ENCODE assay signal across 9 cellular contexts in the genomic region with DNA sequence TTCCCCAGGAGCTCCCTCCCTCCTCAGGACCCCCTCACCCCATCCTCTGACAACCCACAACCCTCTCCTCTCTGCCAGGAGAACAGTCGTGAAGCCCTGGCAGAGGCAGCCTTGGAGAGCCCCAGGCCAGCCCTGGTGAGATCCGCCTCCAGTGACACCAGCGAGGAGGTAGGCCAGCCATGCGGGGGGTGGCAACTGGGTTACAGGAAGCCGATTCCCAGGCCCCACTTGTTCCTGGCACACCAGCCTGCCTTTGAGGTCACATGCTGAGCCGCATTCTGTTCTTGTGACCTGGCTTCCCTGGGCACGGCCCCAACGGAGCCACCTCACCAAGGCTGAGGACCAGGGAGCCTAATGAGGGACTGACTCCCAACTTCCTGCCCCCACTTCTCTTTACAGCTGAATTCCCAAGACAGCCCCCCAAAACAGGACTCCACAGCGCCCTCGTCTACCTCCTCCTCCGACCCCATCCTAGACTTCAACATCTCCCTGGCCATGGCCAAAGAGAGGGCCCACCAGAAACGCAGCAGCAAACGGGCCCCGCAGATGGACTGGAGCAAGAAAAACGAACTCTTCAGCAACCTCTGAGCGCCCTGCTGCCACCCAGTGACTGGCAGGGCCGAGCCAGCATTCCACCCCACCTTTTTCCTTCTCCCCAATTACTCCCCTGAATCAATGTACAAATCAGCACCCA. TPM values are rescaled to one million over a fixed set of nuclear protein-coding genes. Genes with fewer than 3 reads are reported as not detected.
DNase-seq lines count a peak whose midpoint lies in the region; TF ChIP-seq lines count a peak whose summit lies in the region.
"Had no signal": no experiment of that assay in that cellular context is flagged by ENCODE, and none has a peak within 500 bp of the region (broad histone marks: within the 10 kb centered on the region; RNA-seq: fewer than 3 reads in every experiment).

No MANE protein-coding gene starts in this region.

- peak; percentile 87 for DNase-seq in GM03348 (ENCODE audit: low spot score)
- DNase-seq in WERI-Rb-1: no peak
- DNase-seq in fibroblast of the conjunctiva (ENCODE audit: low read depth): peak; percentile 23
- peak; percentile 64 for DNase-seq in renal cortical epithelial cell (ENCODE audit: low read depth)
- DNase-seq in CD1c-positive myeloid dendritic cell (ENCODE audit: extremely low spot score): no peak
- DNase-seq in GF-D8 (lab: John Stamatoyannopoulos, UW): no peak
- no peak for DNase-seq in amniotic stem cell (lab: John Stamatoyannopoulos, UW)
- DNase-seq in HT-29 (ENCODE audit: low spot score): no peak
- DNase-seq: NCI-H1048 had no signal

- TF ChIP-seq CTCF in WERI-Rb-1 (IDR thresholded peaks at IDR 0.05; ENCODE audit: low read depth, low read length): no peak

- no peaks in the 10 kb centered on the region for H3K9me3 ChIP-seq in WERI-Rb-1 (ENCODE audit: severe bottlenecking)

- no peaks in the 10 kb centered on the region for H3K27me3 ChIP-seq in WERI-Rb-1 (ENCODE audit: insufficient read depth, low read depth, severe bottlenecking)

- H3K4me3 ChIP-seq in WERI-Rb-1 (ENCODE audit: low read depth, low read length): no peak overlapping the region

- H3K27ac ChIP-seq in WERI-Rb-1: peak overlapping the region; percentile 27; the same call in 1 of the 2 replicates

- peaks cover 96% of the 10 kb centered on the region for H3K36me3 ChIP-seq in WERI-Rb-1

RNA-seq across cellular contexts. Expression of a gene that starts 7.9 kb away (rescaled TPM):
- total RNA-seq in renal cortical epithelial cell: 29.2 and 29.3 TPM in 2 replicates
- total RNA-seq in HT-29 (2014; rRNA removed; shearing (Covaris generic)): 49.5 and 50.4 TPM in 2 replicates

RNA-seq across cellular contexts. Expression of a gene that starts 19.8 kb away (rescaled TPM):
- total RNA-seq in renal cortical epithelial cell: 28.6 and 61.1 TPM in 2 replicates
- 298 and 304 TPM in 2 replicates for total RNA-seq in HT-29 (2014; rRNA removed; shearing (Covaris generic))

RNA-seq across cellular contexts. Expression of a gene that starts 31.2 kb away (rescaled TPM):
- total RNA-seq in renal cortical epithelial cell: 0.20 and 0.52 TPM in 2 replicates
- total RNA-seq in HT-29 (2014; rRNA removed; shearing (Covaris generic)): 0.55 and 1.0 TPM in 2 replicates

RNA-seq across cellular contexts. Expression of a gene that starts 55.5 kb away (rescaled TPM):
- not detected in 2 replicates for total RNA-seq in renal cortical epithelial cell
- total RNA-seq in HT-29 (2014; rRNA removed; shearing (Covaris generic)): not detected in 2 replicates

Comparison
In these comparisons a context has a peak if more than half of its experiments do, and no peak if none do; other contexts are left out.
1. DNase-seq: peak in GM03348 (single experiment), fibroblast of the conjunctiva (single experiment) and renal cortical epithelial cell (single experiment); none in WERI-Rb-1 (single experiment), CD1c-positive myeloid dendritic cell (single experiment), GF-D8 (single experiment), amniotic stem cell (single experiment) and HT-29 (single experiment).